1 cellular context compared by ENCODE assay signal in genomic region chr3:42157915-42158538, GRCh38.
TF ChIP-seq lines count a peak whose summit lies in the region.

No MANE protein-coding gene starts in this region.

TF ChIP-seq in IMR-90, 13 proteins besides CTCF, POLR2A, EP300 and RAD21 (continued from another document):
- no peak for TF ChIP-seq USF2 (IDR thresholded peaks at IDR 0.05; ENCODE audit: low read depth, low read length)
